Comparison of ENCODE assay signal across 8 cellular contexts in genomic region chr11:72225411-72225951, GRCh38. TPM values are rescaled to one million over a fixed set of nuclear protein-coding genes. Genes with fewer than 3 reads are reported as not detected.
DNase-seq lines count a peak whose midpoint lies in the region; ATAC-seq and TF ChIP-seq lines count a peak whose summit lies in the region.

No MANE protein-coding gene starts in this region.

- peak overlapping the region; percentile 91 for H3K27ac ChIP-seq in OCI-LY7 (ENCODE audit: low read depth, low read length, poor library complexity, severe bottlenecking)

- H3K4me1 ChIP-seq in OCI-LY7 (ENCODE audit: insufficient read depth, low read length, poor library complexity, severe bottlenecking): peaks cover 47% of the 10 kb centered on the region

- peak; percentile 24 for DNase-seq in GM10266 (ENCODE audit: extremely low spot score)
- peak; percentile 43 for DNase-seq in OCI-LY7 (ENCODE audit: low spot score)
- DNase-seq in choroid plexus epithelial cell (ENCODE audit: low read depth): no peak
- DNase-seq in naive thymus-derived CD8-positive, alpha-beta T cell: peak in 5 of 10 donors; percentile 18 to 42 (median 37)
- DNase-seq in SIG-M5 (lab: John Stamatoyannopoulos, UW): no peak
- no peak for DNase-seq in midbrain (lab: John Stamatoyannopoulos, UW)
- DNase-seq in NCI-H128 (lab: John Stamatoyannopoulos, UW; ENCODE audit: unreplicated experiment): no peak

- peak overlapping the region; percentile 82 to 96 (median 88) for H3K4me3 Mint-ChIP-seq in naive thymus-derived CD8-positive, alpha-beta T cell

- H4K20me1 ChIP-seq in OCI-LY7 (ENCODE audit: insufficient read depth, low read length): no peaks in the 10 kb centered on the region

- H3K27me3 Mint-ChIP-seq in naive thymus-derived CD8-positive, alpha-beta T cell: no peaks in the 10 kb centered on the region

- no peaks in the 10 kb centered on the region for H3K9me2 ChIP-seq in OCI-LY7 (ENCODE audit: insufficient read depth, low read length)

- no peaks in the 10 kb centered on the region for H3K9me3 Mint-ChIP-seq in naive thymus-derived CD8-positive, alpha-beta T cell

- peaks cover 26% of the 10 kb centered on the region; the same call in 1 of the 2 replicates for H3K79me2 ChIP-seq in OCI-LY7 (ENCODE audit: insufficient read depth, low read depth, low read length)

- H3K4me2 ChIP-seq in OCI-LY7 (ENCODE audit: low read length): peak overlapping the region; percentile 97

- CTCF ChIA-PET in OCI-LY7 (lab: Charles Lee; ENCODE audit: unreplicated experiment): no interaction called here

- H2AFZ ChIP-seq in OCI-LY7 (ENCODE audit: low read length): peak overlapping the region; percentile 16; the same call in 1 of the 2 replicates

- POLR2A ChIA-PET in OCI-LY7 (lab: Charles Lee): interaction anchor here (0.6 to 1.3 kb wide), 2 partner anchors 10 to 488 kb away, joined by 3 read pairs; no protein-coding TSS in a partner anchor
- POLR2A ChIA-PET in naive thymus-derived CD8-positive, alpha-beta T cell (lab: Charles Lee): interaction anchor here (1.2 to 3.4 kb wide), 5 partner anchors 11 to 297 kb away, joined by 3 to 17 read pairs (median 3); partner anchors contain the start of genes ANAPC15, RNF121 and XNDC1N

- H3K4me1 Mint-ChIP-seq in naive thymus-derived CD8-positive, alpha-beta T cell: peaks cover 25 to 40% (median 32%) of the 10 kb centered on the region in 4 donors

- TF ChIP-seq CTCF in GM10266 (IDR thresholded peaks at IDR 0.05; ENCODE audit: control insufficient read depth, insufficient read depth, low read depth, missing control alignments): no peak
- no peak for TF ChIP-seq CTCF in OCI-LY7 (conservative IDR thresholded peaks at IDR 0.05; ENCODE audit: low read length)
- no peak for TF ChIP-seq CTCF in choroid plexus epithelial cell (conservative IDR thresholded peaks at IDR 0.05; ENCODE audit: low read depth, low read length)

- peak overlapping the region; percentile 79 to 99 (median 93) for H3K27ac Mint-ChIP-seq in naive thymus-derived CD8-positive, alpha-beta T cell

- H3K4me3 ChIP-seq in OCI-LY7 (ENCODE audit: low read depth, low read length, poor library complexity, severe bottlenecking) (peak overlapping the region; percentile 77), choroid plexus epithelial cell (ENCODE audit: low read depth, low read length) (peak overlapping the region; percentile 82)

- peaks cover 0 to 17% (median 1%) of the 10 kb centered on the region in 3 donors for H3K36me3 Mint-ChIP-seq in naive thymus-derived CD8-positive, alpha-beta T cell

- peaks cover 41% of the 10 kb centered on the region for H3K36me3 ChIP-seq in OCI-LY7 (ENCODE audit: insufficient read depth, low read length)

- BruUV-seq in OCI-LY7 (replicated peaks; lab: Mats Ljungman, UMichigan): no TSS peak

- intact Hi-C loops in OCI-LY7 (cut with micrococcal nuclease; ENCODE audit: unreplicated experiment): no loop called here

- no peaks in the 10 kb centered on the region for H3K9me3 ChIP-seq in OCI-LY7 (ENCODE audit: low read length)

- ATAC-seq in naive thymus-derived CD8-positive, alpha-beta T cell: peak; percentile 13 to 37
- ATAC-seq in HG02852 (IDR thresholded peaks at IDR 0.05; ENCODE audit: unreplicated experiment): no peak

RNA-seq across cellular contexts. Expression of gene INPPL1, which starts 0.9 kb away (rescaled TPM):
- total RNA-seq in OCI-LY7 (2014; rRNA removed; shearing (Covaris generic)): 60.9 and 103 TPM in 2 replicates
- 195 and 216 TPM in 2 replicates for total RNA-seq in OCI-LY7 (2022)
- total RNA-seq in naive thymus-derived CD8-positive, alpha-beta T cell: 100 to 1,000 TPM; 154 to 162 TPM
- 1 to 10 TPM; 6.0 to 8.6 (median 6.1) TPM for polyA plus RNA-seq in naive thymus-derived CD8-positive, alpha-beta T cell

RNA-seq across cellular contexts. Expression of gene FOLR2, which starts 8.9 kb away (rescaled TPM):
- total RNA-seq in OCI-LY7 (2014; rRNA removed; shearing (Covaris generic)): 13.4 and 14.4 TPM in 2 replicates
- total RNA-seq in OCI-LY7 (2022): 12.8 and 14.6 TPM in 2 replicates
- total RNA-seq in naive thymus-derived CD8-positive, alpha-beta T cell: 1 to 10 TPM in 1 of 2 experiments, under 1 TPM in 1; 0.31 to 1.0 TPM
- polyA plus RNA-seq in naive thymus-derived CD8-positive, alpha-beta T cell: not detected

RNA-seq across cellular contexts. Expression of gene PHOX2A, which starts 18.5 kb away (rescaled TPM):
- not detected in 2 replicates for total RNA-seq in OCI-LY7 (2014; rRNA removed; shearing (Covaris generic))
- total RNA-seq in OCI-LY7 (2022): not detected in 2 replicates
- not detected for total RNA-seq in naive thymus-derived CD8-positive, alpha-beta T cell
- not detected for polyA plus RNA-seq in naive thymus-derived CD8-positive, alpha-beta T cell

RNA-seq across cellular contexts. Expression of gene FOLR1, which starts 33.5 kb away (rescaled TPM):
- not detected in 2 replicates for total RNA-seq in OCI-LY7 (2014; rRNA removed; shearing (Covaris generic))
- total RNA-seq in OCI-LY7 (2022): not detected in 2 replicates
- total RNA-seq in naive thymus-derived CD8-positive, alpha-beta T cell: not detected
- not detected for polyA plus RNA-seq in naive thymus-derived CD8-positive, alpha-beta T cell

Comparison
In these comparisons a context has a peak if more than half of its experiments do, and no peak if none do; other contexts are left out.
1. DNase-seq: peak in GM10266 (single experiment) and OCI-LY7 (single experiment); none in choroid plexus epithelial cell (single experiment), SIG-M5 (single experiment), midbrain (single experiment) and NCI-H128 (single experiment).
2. RNA of gene FOLR2, which starts 8.9 kb away (total RNA-seq): 12.8 to 14.6 TPM in OCI-LY7; 0.31 to 1.0 TPM in naive thymus-derived CD8-positive, alpha-beta T cell; every median in the first group is over 4 times any median in the second.